Comparison of ENCODE assay signal across 1 cellular context in the genomic region with DNA sequence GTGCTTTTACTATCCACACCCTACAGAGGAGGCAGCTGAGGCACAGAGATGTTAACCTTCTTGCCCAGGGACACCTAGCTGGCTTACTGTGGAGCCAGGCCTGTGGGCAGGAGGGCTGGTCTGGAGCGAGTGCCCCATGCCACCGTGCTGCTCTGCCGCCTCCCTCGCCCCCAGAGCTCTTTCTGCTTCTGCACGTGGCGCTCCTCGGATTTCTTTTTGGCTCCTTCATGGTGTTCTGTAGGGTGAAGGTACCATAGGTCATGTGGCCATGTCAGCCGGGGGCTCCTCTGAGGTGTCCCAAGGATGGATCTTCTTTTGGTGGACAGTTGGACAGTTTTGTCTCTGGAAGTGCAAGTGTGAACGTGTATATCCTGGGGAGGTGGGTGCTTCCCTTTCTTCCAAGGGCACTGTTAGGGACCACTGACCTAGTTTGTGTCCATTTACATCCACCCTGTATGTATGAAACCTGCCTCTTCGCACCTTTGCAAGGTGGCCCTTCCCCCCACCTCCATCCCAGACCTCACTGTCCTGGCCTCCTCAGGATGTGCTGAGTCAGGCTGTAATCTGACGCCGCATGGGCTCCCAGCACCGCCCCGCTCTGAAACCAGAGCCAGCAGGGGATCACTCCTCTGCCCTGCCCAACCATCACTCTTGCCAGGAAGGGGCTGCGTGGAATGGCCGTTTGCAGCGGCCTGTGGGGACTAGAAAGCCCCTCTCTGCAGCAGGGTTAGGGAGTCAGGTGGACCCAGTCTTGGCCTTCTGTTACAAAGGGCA.
TF ChIP-seq lines count a peak whose summit lies in the region.

No MANE protein-coding gene starts in this region.

TF ChIP-seq in Ishikawa, 13 proteins besides CTCF, POLR2A, EP300 and RAD21 (continued from another document):
- TF ChIP-seq, protein P1, sequence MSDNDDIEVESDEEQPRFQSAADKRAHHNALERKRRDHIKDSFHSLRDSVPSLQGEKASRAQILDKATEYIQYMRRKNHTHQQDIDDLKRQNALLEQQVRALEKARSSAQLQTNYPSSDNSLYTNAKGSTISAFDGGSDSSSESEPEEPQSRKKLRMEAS (IDR thresholded peaks at IDR 0.05), result peak; percentile 95
- TF ChIP-seq ZBTB7A (IDR thresholded peaks at IDR 0.05; ENCODE audit: low read depth), result peak; percentile 41; the same call in 1 of the 2 replicates
